29 cellular contexts compared by ENCODE assay signal in genomic region chr6:162580619-162581018, GRCh38.
"Had no signal": no experiment of that assay in that cellular context is flagged by ENCODE, and none has a peak within 500 bp of the region (broad histone marks: within the 10 kb centered on the region; RNA-seq: fewer than 3 reads in every experiment).

No MANE protein-coding gene starts in this region.

- ATAC-seq: activated naive CD4-positive, alpha-beta T cell treated with anti-CD3 and anti-CD28 coated beads, Interleukin-2, amount 50 U/mL, for 72 hours; activated naive CD8-positive, alpha-beta T cell treated with anti-CD3 and anti-CD28 coated beads, Interleukin-2, amount 50 U/mL, for 24 hours; activated T-cell treated with anti-CD3 and anti-CD28 coated beads, Interleukin-2, amount 50 U/mL, for 4 hours; Panc1; Right ventricle myocardium inferior; T-cell had no signal

- H3K27ac Mint-ChIP-seq: activated CD4-positive, alpha-beta memory T cell treated with anti-CD3 and anti-CD28 coated beads for 36 hours; activated CD4-positive, alpha-beta T cell treated with anti-CD3 and anti-CD28 coated beads, Interleukin-2, amount 10 ng/mL, durations not matched to agents 7 days and 5 days; activated naive CD4-positive, alpha-beta T cell treated with anti-CD3 and anti-CD28 coated beads, Interleukin-2, amount 50 U/mL, for 72 hours; activated naive CD8-positive, alpha-beta T cell treated with anti-CD3 and anti-CD28 coated beads, Interleukin-2, amount 50 U/mL, for 24 hours; T-cell had no signal

- H3K27me3 Mint-ChIP-seq: activated CD4-positive, alpha-beta memory T cell treated with anti-CD3 and anti-CD28 coated beads for 36 hours; activated CD4-positive, alpha-beta T cell treated with anti-CD3 and anti-CD28 coated beads, Interleukin-2, amount 10 ng/mL, durations not matched to agents 7 days and 5 days; activated naive CD8-positive, alpha-beta T cell treated with anti-CD3 and anti-CD28 coated beads, Interleukin-2, amount 50 U/mL, for 24 hours; T-cell had no signal

- H3K9ac ChIP-seq: KMS-11 had no signal

- H3K27ac ChIP-seq: KMS-11, SK-N-MC had no signal

- H3K4me3 Mint-ChIP-seq: activated CD4-positive, alpha-beta memory T cell treated with anti-CD3 and anti-CD28 coated beads for 36 hours; activated CD4-positive, alpha-beta T cell treated with anti-CD3 and anti-CD28 coated beads, Interleukin-2, amount 10 ng/mL, durations not matched to agents 7 days and 5 days; activated naive CD8-positive, alpha-beta T cell treated with anti-CD3 and anti-CD28 coated beads, Interleukin-2, amount 50 U/mL, for 24 hours; activated T-cell treated with anti-CD3 and anti-CD28 coated beads, Interleukin-2, amount 50 U/mL, for 4 hours; T-cell had no signal

- H3K4me1 Mint-ChIP-seq: activated CD4-positive, alpha-beta T cell treated with anti-CD3 and anti-CD28 coated beads, Interleukin-2, amount 10 ng/mL, durations not matched to agents 7 days and 5 days; activated naive CD8-positive, alpha-beta T cell treated with anti-CD3 and anti-CD28 coated beads, Interleukin-2, amount 50 U/mL, for 24 hours; T-cell had no signal

- H3K4me3 ChIP-seq: SK-N-MC had no signal

- H3K9me3 Mint-ChIP-seq: activated CD4-positive, alpha-beta memory T cell treated with anti-CD3 and anti-CD28 coated beads for 36 hours; activated CD4-positive, alpha-beta T cell treated with anti-CD3 and anti-CD28 coated beads, Interleukin-2, amount 10 ng/mL, durations not matched to agents 7 days and 5 days; activated naive CD8-positive, alpha-beta T cell treated with anti-CD3 and anti-CD28 coated beads, Interleukin-2, amount 50 U/mL, for 24 hours; activated T-cell treated with anti-CD3 and anti-CD28 coated beads, Interleukin-2, amount 50 U/mL, for 4 hours had no signal

- DNase-seq: activated CD4-positive, alpha-beta memory T cell treated with anti-CD3 and anti-CD28 coated beads for 36 hours; activated CD4-positive, alpha-beta T cell treated with anti-CD3 and anti-CD28 coated beads, Interleukin-2, amount 10 ng/mL, durations not matched to agents 7 days and 5 days; activated CD4-positive, CD25-positive, alpha-beta regulatory T cell; activated CD8-positive, alpha-beta memory T cell treated with anti-CD3 and anti-CD28 coated beads for 24 hours; activated effector memory CD4-positive, alpha-beta T cell treated with anti-CD3 and anti-CD28 coated beads, Interleukin-2, amount 50 U/mL, for 16 hours; activated naive CD4-positive, alpha-beta T cell treated with Interleukin-2 at 50 U/mL for 16 hours; activated naive CD8-positive, alpha-beta T cell treated with anti-CD3 and anti-CD28 coated beads, Interleukin-2, amount 50 U/mL, for 24 hours; activated T-cell treated with anti-CD3 and anti-CD28 coated beads, Interleukin-2, amount 50 U/mL, for 4 hours; amygdala; NCI-H1092; NCI-H1417; NCI-H1930; NCI-H2171; NCI-H2227 treated with DMSO at 0.1 percent for 48 hours; NCI-H446 treated with DMSO at 0.1 percent for 48 hours; NCI-H524 treated with DMSO at 0.1 percent for 48 hours; NCI-H748 treated with DMSO at 0.1 percent for 48 hours; RPMI8226; T-cell; T-helper 2 cell; T1000 had no signal

- H3K36me3 Mint-ChIP-seq: activated CD4-positive, alpha-beta memory T cell treated with anti-CD3 and anti-CD28 coated beads for 36 hours; T-cell had no signal

- H3K4me2 ChIP-seq: KMS-11 had no signal

- FAIRE-seq: astrocyte, bronchial epithelial cell, TTC549 had no signal
